22 cellular contexts compared by ENCODE assay signal in genomic region chr5:176501333-176501732, GRCh38. TPM values are rescaled to one million over a fixed set of nuclear protein-coding genes. Genes with fewer than 3 reads are reported as not detected.
DNase-seq lines count a peak whose midpoint lies in the region; ATAC-seq, FAIRE-seq and TF ChIP-seq lines count a peak whose summit lies in the region.
"Had no signal": no experiment of that assay in that cellular context is flagged by ENCODE, and none has a peak within 500 bp of the region (broad histone marks: within the 10 kb centered on the region; RNA-seq: fewer than 3 reads in every experiment).

No MANE protein-coding gene starts in this region.

- TF ChIP-seq CTCF in BJ (IDR thresholded peaks at IDR 0.05; ENCODE audit: insufficient read depth, low read depth, low read length), result no peak
- no peak for TF ChIP-seq CTCF in psoas muscle (IDR thresholded peaks at IDR 0.05)

- no peaks in the 10 kb centered on the region for H3K27me3 ChIP-seq in BJ (ENCODE audit: control insufficient read depth, insufficient read depth, low read length)
- no peaks in the 10 kb centered on the region for H3K27me3 ChIP-seq in psoas muscle (ENCODE audit: insufficient read depth in 3 of 3, low read length in 2 of 3)
- H3K27me3 ChIP-seq: colonic mucosa, neural progenitor cell, thyroid gland had no signal

- no peak for FAIRE-seq in GM12891 (lab: Jason Lieb, UNC)

- CTCF ChIA-PET in BJ (lab: Yijun Ruan, JAX), result no interaction called here

- H3K9me3 ChIP-seq in psoas muscle, result no peaks in the 10 kb centered on the region
- H3K9me3 ChIP-seq: colonic mucosa, thyroid gland had no signal

- no peak overlapping the region for H3K27ac ChIP-seq in psoas muscle
- H3K27ac ChIP-seq: C4-2B, colonic mucosa, neural progenitor cell, thyroid gland had no signal

- 97 to 100% (median 98%) methylated on average over 1 of the region's 1 CpG for WGBS in psoas muscle, 3 donors

- POLR2A ChIA-PET in BJ (lab: Charles Lee), result no interaction called here

- intact Hi-C loops in psoas muscle (cut with DNase I), result no loop called here

- peaks cover 20% of the 10 kb centered on the region for H3K36me3 ChIP-seq in BJ (ENCODE audit: control insufficient read depth, insufficient read depth, low read length)
- H3K36me3 ChIP-seq in psoas muscle (ENCODE audit: insufficient read depth in 1 of 2, low read depth in 1 of 2), result peaks cover 17 to 100% of the 10 kb centered on the region in 2 donors

- TF ChIP-seq POLR2A in GM12891 (IDR thresholded peaks at IDR 0.05; ENCODE audit: low read depth, low read length), result no peak

- DNase-seq in BJ (ENCODE audit: low read depth), result peak; percentile 39
- DNase-seq in RKO (ENCODE audit: low spot score), result peak; percentile 30
- no peak for DNase-seq in psoas muscle
- no peak for DNase-seq in activated CD8-positive, alpha-beta memory T cell treated with anti-CD3 and anti-CD28 coated beads for 24 hours
- no peak for DNase-seq in GM12891 (ENCODE audit: insufficient read length, low spot score)
- no peak for DNase-seq in anterior cingulate cortex (lab: John Stamatoyannopoulos, UW)
- DNase-seq: activated CD4-positive, CD25-positive, alpha-beta regulatory T cell; amygdala; colonic mucosa; DMS153; hippocampal formation; kidney glomerular epithelial cell; NCI-H2081 treated with DMSO at 0.1 percent for 48 hours; NCI-H774; RPMI8226; stimulated activated CD4-positive, alpha-beta T cell treated with anti-CD3 and anti-CD28 coated beads, Interleukin-4, amount 100 ng/mL, for 4 hours; thyroid gland had no signal

- ATAC-seq in esophagus mucosa (peak; percentile 56), psoas muscle (peak in 3 of 4 donors; percentile 62 to 85 (median 64)), HG02571 (IDR thresholded peaks at IDR 0.05; ENCODE audit: unreplicated experiment) (no peak)

- H3K4me3 ChIP-seq in BJ (ENCODE audit: low read depth, low read length) (no peak overlapping the region), psoas muscle (no peak overlapping the region)
- H3K4me3 ChIP-seq: colonic mucosa, neural progenitor cell, thyroid gland had no signal

- H3K4me1 ChIP-seq in psoas muscle, result no peaks in the 10 kb centered on the region
- H3K4me1 ChIP-seq: colonic mucosa, neural progenitor cell, thyroid gland had no signal

TF ChIP-seq in GM12891, 5 proteins besides CTCF, POLR2A, EP300 and RAD21:
- TF ChIP-seq TAF1 (IDR thresholded peaks at IDR 0.05; ENCODE audit: low read depth, low read length) (no peak), SPI1 (IDR thresholded peaks at IDR 0.05; ENCODE audit: low read depth, low read length) (no peak), POLR2AphosphoS5 (IDR thresholded peaks at IDR 0.05; ENCODE audit: low read depth, low read length) (no peak), PAX5 (IDR thresholded peaks at IDR 0.05; ENCODE audit: insufficient read depth, low read length, severe bottlenecking) (no peak), POU2F2 (IDR thresholded peaks at IDR 0.05; ENCODE audit: low read depth, low read length) (no peak)

RNA-seq across cellular contexts. Expression of gene RNF44, which starts 35.9 kb away (rescaled TPM):
- 3.1 and 6.0 TPM in 2 replicates for polyA plus RNA-seq in BJ (2011; rRNA removed)
- polyA minus RNA-seq in BJ (2011; rRNA and poly(A)+ RNA removed), result 3.2 and 3.4 TPM in 2 replicates
- 22.0 TPM for total RNA-seq in esophagus mucosa
- 10 to 100 TPM; 14.2 to 22.4 (median 16.5) TPM for total RNA-seq in psoas muscle
- 10 to 100 TPM in 1 of 3 donors, 1 to 10 TPM in 2; 5.6 to 10.1 (median 8.3) TPM for polyA plus RNA-seq in psoas muscle
- 20.9 TPM for polyA plus RNA-seq in GM12891 (2012; ENCODE audit: low read depth, missing spikeins)

RNA-seq across cellular contexts. Expression of gene CDHR2, which starts 47.8 kb away (rescaled TPM):
- polyA plus RNA-seq in BJ (2011; rRNA removed) (not detected in 2 replicates), psoas muscle (under 1 TPM in 2 of 3 donors, not detected in 1; 0.03 to 0.16 TPM)
- polyA minus RNA-seq in BJ (2011; rRNA and poly(A)+ RNA removed), result 0.05 TPM in 1 of 2 replicates, not detected in the other
- total RNA-seq in esophagus mucosa (not detected), psoas muscle (under 1 TPM in 2 of 4 donors, not detected in 2; 0.13 to 0.30 TPM)
- not detected for polyA plus RNA-seq in GM12891 (2012; ENCODE audit: low read depth, missing spikeins)
- total RNA-seq: skeletal muscle tissue had no signal

RNA-seq across cellular contexts. Expression of gene FAF2, which starts 53.1 kb away (rescaled TPM):
- polyA plus RNA-seq in BJ (2011; rRNA removed) (36.9 and 52.2 TPM in 2 replicates), psoas muscle (10 to 100 TPM in 2 of 3 donors, 1 to 10 TPM in 1; 8.4 to 20.4 (median 14.7) TPM)
- polyA minus RNA-seq in BJ (2011; rRNA and poly(A)+ RNA removed), result 30.8 and 32.6 TPM in 2 replicates
- total RNA-seq in esophagus mucosa (24.2 TPM), psoas muscle (10 to 100 TPM; 11.0 to 22.8 (median 14.4) TPM)
- polyA plus RNA-seq in GM12891 (2012; ENCODE audit: low read depth, missing spikeins), result 15.2 TPM

Comparison
In these comparisons a context has a peak if more than half of its experiments do, and no peak if none do; other contexts are left out.
1. DNase-seq: peak in BJ (single experiment) and RKO (single experiment); none in psoas muscle (0 of 2), activated CD8-positive, alpha-beta memory T cell treated with anti-CD3 and anti-CD28 coated beads for 24 hours (single experiment), GM12891 (single experiment) and anterior cingulate cortex (0 of 58).